In the genomic region with DNA sequence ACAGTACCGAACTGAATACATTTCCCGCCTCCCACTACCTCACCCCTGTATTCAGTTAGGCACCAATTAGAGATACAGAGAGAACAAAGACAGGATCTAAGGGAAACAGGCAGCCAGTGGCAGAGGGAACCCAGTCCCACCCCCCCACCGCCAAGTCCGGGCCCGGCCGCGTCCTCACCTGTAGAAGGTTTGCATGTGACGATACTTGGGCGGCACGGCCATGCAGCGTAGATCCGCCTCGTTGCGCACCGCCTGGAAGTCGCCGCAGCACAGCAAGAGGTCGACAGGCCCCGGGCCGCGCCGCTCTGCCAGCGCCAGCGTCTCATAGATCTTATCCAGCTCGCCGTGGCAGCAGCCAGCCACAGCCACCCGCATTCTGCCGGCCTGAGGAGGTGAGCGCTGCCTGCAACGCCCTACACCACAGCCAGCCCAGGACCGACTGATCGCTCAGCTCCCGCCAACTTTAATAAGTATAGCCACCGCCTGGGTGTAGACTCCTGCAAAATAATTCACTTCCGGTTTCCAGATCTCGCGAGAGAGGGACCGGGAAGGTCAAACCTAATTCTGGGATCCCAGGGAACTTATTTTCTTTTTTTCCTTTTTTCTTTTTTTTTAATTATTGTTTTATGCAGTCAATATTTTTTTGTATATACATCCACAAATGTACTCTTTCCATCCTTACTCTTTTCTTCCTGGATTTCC, we compare ENCODE assay signal across 8 cellular contexts. TPM values are rescaled to one million over a fixed set of nuclear protein-coding genes. Genes with fewer than 3 reads are reported as not detected.
DNase-seq lines count a peak whose midpoint lies in the region; ATAC-seq lines count a peak whose summit lies in the region.

DBR1 (minus strand) TSS at position 501 of the 702 bp plus-strand sequence; CDS start at position 375, 126 bp downstream.

- POLR2A ChIA-PET in activated CD4-positive, alpha-beta T cell treated with anti-CD3 and anti-CD28 coated beads, Interleukin-2, amount 10 ng/mL, durations not matched to agents 7 days and 5 days (lab: Charles Lee): interaction anchor here (0.7 kb wide), 3 partner anchors 39 to 156 kb away, joined by 3 to 5 read pairs (median 4); no protein-coding TSS in a partner anchor

- peak within 1 kb of the TSS; percentile 98 for H3K4me3 Mint-ChIP-seq in activated CD4-positive, alpha-beta T cell treated with anti-CD3 and anti-CD28 coated beads, Interleukin-2, amount 10 ng/mL, durations not matched to agents 7 days and 5 days

- H3K9me3 Mint-ChIP-seq in activated CD4-positive, alpha-beta T cell treated with anti-CD3 and anti-CD28 coated beads, Interleukin-2, amount 10 ng/mL, durations not matched to agents 7 days and 5 days: no peaks in the 10 kb centered on the region

- DNase-seq in C1 segment of cervical spinal cord (lab: John Stamatoyannopoulos, UW) (peak in 13 of 14 donors; percentile 4 to 81 (median 62)), NCI-H526 (lab: John Stamatoyannopoulos, UW) (peak; percentile 87 to 94), dedifferentiated amniotic fluid mesenchymal stem cell (ENCODE audit: extremely low spot score) (peak; percentile 87), left colon (peak; percentile 80 to 82)
- DNase-seq in activated CD4-positive, alpha-beta T cell treated with anti-CD3 and anti-CD28 coated beads, Interleukin-2, amount 10 ng/mL, durations not matched to agents 7 days and 5 days: peak; percentile 86
- peak; percentile 70 to 77 for DNase-seq in stimulated activated CD4-positive, alpha-beta T cell treated with anti-CD3 and anti-CD28 coated beads, Interleukin-2, amount 100 ng/mL, for 24 hours

- peaks cover 40% of the 10 kb centered on the region for H3K4me1 Mint-ChIP-seq in activated CD4-positive, alpha-beta T cell treated with anti-CD3 and anti-CD28 coated beads, Interleukin-2, amount 10 ng/mL, durations not matched to agents 7 days and 5 days

- peaks cover 29% of the 10 kb centered on the region for H3K36me3 Mint-ChIP-seq in activated CD4-positive, alpha-beta T cell treated with anti-CD3 and anti-CD28 coated beads, Interleukin-2, amount 10 ng/mL, durations not matched to agents 7 days and 5 days (ENCODE audit: low read depth)

- intact Hi-C loops in left colon (cut with DNase I, micrococcal nuclease): no loop called here

- ATAC-seq in GM19328 (IDR thresholded peaks at IDR 0.05; ENCODE audit: unreplicated experiment) (peak; percentile 93), HG03469 (IDR thresholded peaks at IDR 0.05; ENCODE audit: unreplicated experiment) (peak; percentile 70), left colon (peak; percentile 95)

- CTCF ChIA-PET in activated CD4-positive, alpha-beta T cell treated with anti-CD3 and anti-CD28 coated beads, Interleukin-2, amount 10 ng/mL, durations not matched to agents 7 days and 5 days (lab: Charles Lee): interaction anchor here (0.6 to 1.8 kb wide), 9 partner anchors 11 to 441 kb away, joined by 3 to 6 read pairs (median 3); partner anchors contain the start of gene ARMC8

- H3K27ac Mint-ChIP-seq in activated CD4-positive, alpha-beta T cell treated with anti-CD3 and anti-CD28 coated beads, Interleukin-2, amount 10 ng/mL, durations not matched to agents 7 days and 5 days: peak within 1 kb of the TSS; percentile 99

- peaks cover 3% of the 10 kb centered on the region for H3K27me3 Mint-ChIP-seq in activated CD4-positive, alpha-beta T cell treated with anti-CD3 and anti-CD28 coated beads, Interleukin-2, amount 10 ng/mL, durations not matched to agents 7 days and 5 days

RNA-seq across cellular contexts. Expression of gene DBR1, which starts in this region (rescaled TPM):
- total RNA-seq in activated CD4-positive, alpha-beta T cell treated with anti-CD3 and anti-CD28 coated beads, Interleukin-2, amount 10 ng/mL, durations not matched to agents 7 days and 5 days: 10 to 100 TPM; 19.3 to 21.5 TPM
- total RNA-seq in left colon: 10 to 100 TPM; 10.7 to 10.8 TPM

Comparison
In these comparisons a context has a peak if more than half of its experiments do, and no peak if none do; other contexts are left out.
1. Peak in every context shown above with its lines: DNase-seq and ATAC-seq.